ENCODE assay signal across 34 cellular contexts in genomic region chrY:2954735-2955134, GRCh38. TPM values are rescaled to one million over a fixed set of nuclear protein-coding genes. Genes with fewer than 3 reads are reported as not detected.
"Had no signal": no experiment of that assay in that cellular context is flagged by ENCODE, and none has a peak within 500 bp of the region (broad histone marks: within the 10 kb centered on the region; RNA-seq: fewer than 3 reads in every experiment).

No MANE protein-coding gene starts in this region.

- H3K36me3 ChIP-seq: adrenal gland, brain microvascular endothelial cell, breast epithelium, WERI-Rb-1 had no signal

- H3K4me3 Mint-ChIP-seq: activated B cell treated with CpG ODN at 0.5 μM for 24 hours; activated CD4-positive, alpha-beta memory T cell treated with anti-CD3 and anti-CD28 coated beads, Interleukin-2, amount 10 ng/mL, durations not matched to agents 7 days and 5 days; activated CD4-positive, alpha-beta T cell treated with anti-CD3 and anti-CD28 coated beads, Interleukin-2, amount 10 ng/mL, durations not matched to agents 24 days and 14 days; activated CD8-positive, alpha-beta memory T cell treated with anti-CD3 and anti-CD28 coated beads, Interleukin-2, amount 10 ng/mL, durations not matched to agents 7 days and 5 days; activated naive CD4-positive, alpha-beta T cell treated with anti-CD3 and anti-CD28 coated beads for 36 hours; activated T-cell treated with anti-CD3 and anti-CD28 coated beads, Interleukin-2, amount 50 U/mL, for 24 hours; T-helper 1 cell treated with Interleukin-12 subunit alpha and Interleukin-12 subunit beta and Interleukin-4 antibody, amounts not matched to agents 30 μg/mL and 1 μg/mL, for 36 hours; T-helper 2 cell treated with Interferon-gamma antibody and Interleukin-4, amounts not matched to agents 5 μg/mL and 100 μg/mL, for 36 hours had no signal

- H3K4me1 ChIP-seq: adrenal gland, breast epithelium had no signal

- H3K27ac Mint-ChIP-seq: activated B cell treated with CpG ODN at 0.5 μM for 24 hours; activated CD4-positive, alpha-beta memory T cell treated with anti-CD3 and anti-CD28 coated beads, Interleukin-2, amount 10 ng/mL, durations not matched to agents 7 days and 5 days; activated CD4-positive, alpha-beta T cell treated with anti-CD3 and anti-CD28 coated beads, Interleukin-2, amount 10 ng/mL, durations not matched to agents 24 days and 14 days; activated naive CD4-positive, alpha-beta T cell treated with anti-CD3 and anti-CD28 coated beads for 36 hours; activated naive CD4-positive, alpha-beta T cell treated with anti-CD3 and anti-CD28 coated beads, Interleukin-2, amount 50 U/mL, for 72 hours; activated T-cell treated with anti-CD3 and anti-CD28 coated beads, Interleukin-2, amount 50 U/mL, for 24 hours; activated T-helper 2 cell treated with anti-CD3 and anti-CD28 coated beads, Interferon-gamma antibody, Interleukin-2, Interleukin-4, amounts not matched to agents 10 μg/mL and 5 μg/mL and 100 μg/mL, durations not matched to agents 14 hours and 24 hours and 36 hours; T-helper 1 cell treated with Interleukin-12 subunit alpha and Interleukin-12 subunit beta and Interleukin-4 antibody, amounts not matched to agents 30 μg/mL and 1 μg/mL, for 36 hours; T-helper 2 cell treated with Interferon-gamma antibody and Interleukin-4, amounts not matched to agents 5 μg/mL and 100 μg/mL, for 36 hours had no signal

- H3K9me3 Mint-ChIP-seq: activated B cell treated with CpG ODN at 0.5 μM for 24 hours; activated CD4-positive, alpha-beta memory T cell treated with anti-CD3 and anti-CD28 coated beads, Interleukin-2, amount 10 ng/mL, durations not matched to agents 7 days and 5 days; activated CD4-positive, alpha-beta T cell treated with anti-CD3 and anti-CD28 coated beads, Interleukin-2, amount 10 ng/mL, durations not matched to agents 24 days and 14 days; activated naive CD4-positive, alpha-beta T cell treated with anti-CD3 and anti-CD28 coated beads for 36 hours; activated naive CD4-positive, alpha-beta T cell treated with anti-CD3 and anti-CD28 coated beads, Interleukin-2, amount 50 U/mL, for 72 hours; activated T-cell treated with anti-CD3 and anti-CD28 coated beads, Interleukin-2, amount 50 U/mL, for 24 hours; activated T-helper 2 cell treated with anti-CD3 and anti-CD28 coated beads, Interferon-gamma antibody, Interleukin-2, Interleukin-4, amounts not matched to agents 10 μg/mL and 5 μg/mL and 100 μg/mL, durations not matched to agents 14 hours and 24 hours and 36 hours; T-helper 1 cell treated with Interleukin-12 subunit alpha and Interleukin-12 subunit beta and Interleukin-4 antibody, amounts not matched to agents 30 μg/mL and 1 μg/mL, for 36 hours; T-helper 2 cell treated with Interferon-gamma antibody and Interleukin-4, amounts not matched to agents 5 μg/mL and 100 μg/mL, for 36 hours had no signal

- H3K27me3 Mint-ChIP-seq: activated B cell treated with CpG ODN at 0.5 μM for 24 hours; activated CD4-positive, alpha-beta memory T cell treated with anti-CD3 and anti-CD28 coated beads, Interleukin-2, amount 10 ng/mL, durations not matched to agents 7 days and 5 days; activated CD4-positive, alpha-beta T cell treated with anti-CD3 and anti-CD28 coated beads, Interleukin-2, amount 10 ng/mL, durations not matched to agents 24 days and 14 days; activated CD8-positive, alpha-beta memory T cell treated with anti-CD3 and anti-CD28 coated beads, Interleukin-2, amount 10 ng/mL, durations not matched to agents 7 days and 5 days; activated T-cell treated with anti-CD3 and anti-CD28 coated beads, Interleukin-2, amount 50 U/mL, for 24 hours had no signal

- ATAC-seq: activated CD8-positive, alpha-beta memory T cell treated with anti-CD3 and anti-CD28 coated beads, Interleukin-2, amount 10 ng/mL, durations not matched to agents 7 days and 5 days; activated naive CD4-positive, alpha-beta T cell treated with anti-CD3 and anti-CD28 coated beads, Interleukin-2, amount 50 U/mL, for 72 hours; body of pancreas had no signal

- DNase-seq: activated B cell treated with CpG ODN at 0.5 μM for 24 hours; activated CD4-positive, alpha-beta memory T cell treated with anti-CD3 and anti-CD28 coated beads, Interleukin-2, amount 10 ng/mL, durations not matched to agents 7 days and 5 days; activated CD4-positive, alpha-beta T cell treated with anti-CD3 and anti-CD28 coated beads for 4 hours; activated CD4-positive, alpha-beta T cell treated with anti-CD3 and anti-CD28 coated beads, Interleukin-2, amount 10 ng/mL, durations not matched to agents 24 days and 14 days; activated CD4-positive, alpha-beta T cell treated with anti-CD3 and anti-CD28 coated beads, Interleukin-2, amount 50 U/mL, for 1 hour; activated CD4-positive, alpha-beta T cell treated with anti-CD3 and anti-CD28 coated beads, Interleukin-2, amount 50 U/mL, for 48 hours; activated CD4-positive, CD25-positive, alpha-beta regulatory T cell treated with anti-CD3 and anti-CD28 coated beads, Interleukin-2, amount 50 U/mL, for 72 hours; activated CD8-positive, alpha-beta memory T cell treated with anti-CD3 and anti-CD28 coated beads for 24 hours; activated CD8-positive, alpha-beta memory T cell treated with anti-CD3 and anti-CD28 coated beads, Interleukin-2, amount 10 ng/mL, durations not matched to agents 7 days and 5 days; activated CD8-positive, alpha-beta memory T cell treated with anti-CD3 and anti-CD28 coated beads, Interleukin-2, amount 50 U/mL, for 48 hours; activated effector memory CD4-positive, alpha-beta T cell treated with Interleukin-2 at 50 U/mL for 16 hours; activated gamma-delta T cell; activated naive CD4-positive, alpha-beta T cell treated with anti-CD3 and anti-CD28 coated beads for 36 hours; activated naive CD4-positive, alpha-beta T cell treated with anti-CD3 and anti-CD28 coated beads, Interleukin-2, amount 50 U/mL, for 16 hours; activated T-cell treated with anti-CD3 and anti-CD28 coated beads, Interleukin-2, amount 50 U/mL, for 24 hours; activated T-cell treated with anti-CD3 and anti-CD28 coated beads, Interleukin-2, amount 50 U/mL, for 48 hours; adrenal gland; amniotic stem cell; aorta; body of pancreas; brain microvascular endothelial cell; central memory CD4-positive, alpha-beta T cell; SW 1271; T-helper 1 cell; T-helper 2 cell; T-helper 9 cell; WERI-Rb-1 had no signal

- H3K4me3 ChIP-seq: adrenal gland, body of pancreas, breast epithelium had no signal

- H3K27me3 ChIP-seq: adrenal gland, body of pancreas, brain microvascular endothelial cell, breast epithelium had no signal

- H3K27ac ChIP-seq: adrenal gland, body of pancreas, brain microvascular endothelial cell, breast epithelium, WERI-Rb-1 had no signal

RNA-seq across cellular contexts. Expression of gene ZFY, which starts 19.6 kb away (rescaled TPM):
- total RNA-seq: aorta, body of pancreas, cardiac septum, cerebellum had no signal
